1 cellular context compared by ENCODE assay signal in genomic region chr11:14335712-14336111, GRCh38.
TF ChIP-seq lines count a peak whose summit lies in the region.

No MANE protein-coding gene starts in this region.

TF ChIP-seq in GM12878, 131 proteins besides CTCF, POLR2A, EP300 and RAD21:
- TF ChIP-seq ZBTB11 (CRISPR knock-in tag; IDR thresholded peaks at IDR 0.05), result no peak
- no peak for TF ChIP-seq PAX5 (IDR thresholded peaks at IDR 0.05; ENCODE audit: borderline replicate concordance, low read depth, low read length)
- no peak for TF ChIP-seq ESRRA (IDR thresholded peaks at IDR 0.05; ENCODE audit: low read length)
- TF ChIP-seq BACH1 (IDR thresholded peaks at IDR 0.05; ENCODE audit: borderline replicate concordance), result no peak
- TF ChIP-seq SUPT20H (IDR thresholded peaks at IDR 0.05; ENCODE audit: borderline replicate concordance, control insufficient read depth, low read depth, low read length), result no peak
- no peak for TF ChIP-seq WRNIP1 (IDR thresholded peaks at IDR 0.05; ENCODE audit: borderline replicate concordance, low read depth, low read length)
- no peak for TF ChIP-seq RCOR1 (conservative IDR thresholded peaks at IDR 0.05; ENCODE audit: low read depth, low read length)
- no peak for TF ChIP-seq TCF7 (IDR thresholded peaks at IDR 0.05; ENCODE audit: borderline replicate concordance)
- TF ChIP-seq MXI1 (IDR thresholded peaks at IDR 0.05; ENCODE audit: low read depth, low read length), result no peak
- no peak for TF ChIP-seq RUNX3 (IDR thresholded peaks at IDR 0.05; ENCODE audit: low read length)
- TF ChIP-seq RFX5 (IDR thresholded peaks at IDR 0.05; ENCODE audit: low read depth, low read length), result no peak
